ENCODE assay signal across 10 cellular contexts in the genomic region with DNA sequence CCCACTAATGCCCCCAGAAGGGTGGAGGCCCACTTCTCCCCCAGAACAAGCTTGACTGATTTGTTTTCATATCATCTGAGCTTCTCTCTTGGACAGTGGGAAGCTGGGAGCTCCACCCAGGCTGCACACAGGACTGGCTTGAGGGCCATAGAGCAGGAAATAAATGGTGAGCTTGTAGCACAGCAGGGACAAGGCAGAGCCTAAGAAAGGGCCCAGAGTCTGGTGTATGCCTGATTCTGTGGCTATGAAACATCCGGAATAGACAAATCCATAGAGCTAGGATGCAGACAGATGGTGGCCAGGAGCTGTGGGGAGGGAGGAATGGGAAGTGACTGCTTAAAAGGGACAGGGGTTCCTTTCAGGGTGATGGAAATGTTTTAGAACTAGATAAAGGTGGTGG.
DNase-seq lines count a peak whose midpoint lies in the region; ATAC-seq and TF ChIP-seq lines count a peak whose summit lies in the region.
"Had no signal": no experiment of that assay in that cellular context is flagged by ENCODE, and none has a peak within 500 bp of the region (broad histone marks: within the 10 kb centered on the region; RNA-seq: fewer than 3 reads in every experiment).

No MANE protein-coding gene starts in this region.

- H2BK5ac ChIP-seq in trophoblast cell (ENCODE audit: low read depth, low read length, poor library complexity): no peak overlapping the region

- in situ Hi-C loops in G401 (cut with HindIII; ENCODE audit: low sequenced_read_pairs): no loop called here

- no peak overlapping the region for H2BK12ac ChIP-seq in trophoblast cell (ENCODE audit: low read length)

- 74 to 84% methylated on average over 1 of the region's 1 CpG for WGBS in sigmoid colon, 2 donors
- WGBS in trophoblast cell (ENCODE audit: extremely low coverage, insufficient coverage, insufficient read length): no CpG with 5 or more reads among the region's 1 CpG

- H3K79me1 ChIP-seq in trophoblast cell (ENCODE audit: low read length): no peaks in the 10 kb centered on the region

- H3K4me2 ChIP-seq in trophoblast cell (ENCODE audit: low read length): no peak overlapping the region

- H3K9ac ChIP-seq in duodenal mucosa (ENCODE audit: low read depth in 1 of 2, low read length in 2 of 2) (no peak overlapping the region), trophoblast cell (ENCODE audit: low read length) (no peak overlapping the region)

- DNase-seq in G401 (ENCODE audit: low spot score) (peak; percentile 73), NCI-H1694 (lab: John Stamatoyannopoulos, UW) (peak; percentile 46), sigmoid colon (no peak), trophoblast cell (no peak), SW 1271 (lab: John Stamatoyannopoulos, UW) (no peak)
- DNase-seq: activated CD4-positive, alpha-beta T cell treated with anti-CD3 and anti-CD28 coated beads, Interleukin-2, amount 50 U/mL, for 48 hours; NCI-H2029; stimulated activated naive CD4-positive, alpha-beta T cell treated with Interleukin-2 at 50 U/mL for 16 hours had no signal

- H3K27me3 ChIP-seq in duodenal mucosa (ENCODE audit: control insufficient read depth in 1 of 2, insufficient read depth in 2 of 2, low read length in 2 of 2) (no peaks in the 10 kb centered on the region), sigmoid colon (no peaks in the 10 kb centered on the region), trophoblast cell (ENCODE audit: insufficient read depth, low read length) (no peaks in the 10 kb centered on the region)

- H3K27ac ChIP-seq in duodenal mucosa (ENCODE audit: low read depth, low read length): peak overlapping the region; percentile 53
- peak overlapping the region in 3 of 4 donors; percentile 25 to 54 (median 49) for H3K27ac ChIP-seq in sigmoid colon
- no peak overlapping the region for H3K27ac ChIP-seq in trophoblast cell (ENCODE audit: low read depth, low read length)

- TF ChIP-seq CTCF in sigmoid colon (IDR thresholded peaks at IDR 0.05): no peak

- no peak overlapping the region for H4K91ac ChIP-seq in trophoblast cell (ENCODE audit: low read depth, low read length)

- H2AFZ ChIP-seq in trophoblast cell (ENCODE audit: insufficient read depth, low read length, poor library complexity): no peak overlapping the region

- no peak for TF ChIP-seq EP300 in sigmoid colon (IDR thresholded peaks at IDR 0.05)

- ATAC-seq in GM18520 (IDR thresholded peaks at IDR 0.05; ENCODE audit: unreplicated experiment): no peak

- no peak overlapping the region for H3K23ac ChIP-seq in trophoblast cell (ENCODE audit: low read length)

- no peak overlapping the region for H3K18ac ChIP-seq in trophoblast cell (ENCODE audit: low read length)

- no peak overlapping the region for H2BK120ac ChIP-seq in trophoblast cell (ENCODE audit: insufficient read depth, low read length, poor library complexity)

- intact Hi-C loops in sigmoid colon (cut with DNase I): no loop called here

- no peak overlapping the region for H3K4me3 ChIP-seq in duodenal mucosa (ENCODE audit: low read depth in 1 of 2, low read length in 2 of 2)
- H3K4me3 ChIP-seq in sigmoid colon: no peak overlapping the region
- no peak overlapping the region for H3K4me3 ChIP-seq in trophoblast cell (ENCODE audit: low read depth, low read length)

- H4K8ac ChIP-seq in trophoblast cell (ENCODE audit: low read depth, low read length): no peak overlapping the region

- H3K4me1 ChIP-seq in duodenal mucosa (ENCODE audit: control insufficient read depth in 1 of 2, insufficient read depth in 2 of 2, low read length in 2 of 2) (peaks cover 35 to 49% of the 10 kb centered on the region in 2 donors), sigmoid colon (peaks cover 0 to 70% (median 55%) of the 10 kb centered on the region in 4 donors), trophoblast cell (ENCODE audit: control insufficient read depth in 1 of 2, insufficient read depth in 2 of 2, low read length in 2 of 2) (peaks cover 6 to 11% of the 10 kb centered on the region in 2 experiments)

- no peak for TF ChIP-seq POLR2A in sigmoid colon (IDR thresholded peaks at IDR 0.05)

- H3K14ac ChIP-seq in trophoblast cell (ENCODE audit: low read length): no peak overlapping the region

- no peak overlapping the region for H4K12ac ChIP-seq in trophoblast cell (ENCODE audit: low read depth, low read length)

- no peak overlapping the region for H2AK5ac ChIP-seq in trophoblast cell (ENCODE audit: low read length)

- H3K9me3 ChIP-seq in duodenal mucosa (ENCODE audit: control insufficient read depth in 1 of 2, low read length in 2 of 2) (no peaks in the 10 kb centered on the region), sigmoid colon (no peaks in the 10 kb centered on the region), trophoblast cell (ENCODE audit: insufficient read depth, low read depth, low read length) (no peaks in the 10 kb centered on the region)

- H3K4ac ChIP-seq in trophoblast cell (ENCODE audit: low read depth, low read length): no peak overlapping the region

- H3K79me2 ChIP-seq in trophoblast cell (ENCODE audit: control insufficient read depth, insufficient read depth, low read length, poor library complexity): no peaks in the 10 kb centered on the region

- no peaks in the 10 kb centered on the region for H3K36me3 ChIP-seq in duodenal mucosa (ENCODE audit: control insufficient read depth in 1 of 2, insufficient read depth in 2 of 2, low read length in 2 of 2)
- H3K36me3 ChIP-seq in sigmoid colon: no peaks in the 10 kb centered on the region
- no peaks in the 10 kb centered on the region for H3K36me3 ChIP-seq in trophoblast cell (ENCODE audit: control insufficient read depth in 1 of 2, insufficient read depth in 2 of 2, low read length in 2 of 2)

Comparison
In these comparisons a context has a peak if more than half of its experiments do, and no peak if none do; other contexts are left out.
1. DNase-seq: peak in G401 (single experiment) and NCI-H1694 (single experiment); none in sigmoid colon (single experiment), trophoblast cell (0 of 2) and SW 1271 (0 of 2).